Comparison of ENCODE assay signal across 8 cellular contexts in the genomic region with DNA sequence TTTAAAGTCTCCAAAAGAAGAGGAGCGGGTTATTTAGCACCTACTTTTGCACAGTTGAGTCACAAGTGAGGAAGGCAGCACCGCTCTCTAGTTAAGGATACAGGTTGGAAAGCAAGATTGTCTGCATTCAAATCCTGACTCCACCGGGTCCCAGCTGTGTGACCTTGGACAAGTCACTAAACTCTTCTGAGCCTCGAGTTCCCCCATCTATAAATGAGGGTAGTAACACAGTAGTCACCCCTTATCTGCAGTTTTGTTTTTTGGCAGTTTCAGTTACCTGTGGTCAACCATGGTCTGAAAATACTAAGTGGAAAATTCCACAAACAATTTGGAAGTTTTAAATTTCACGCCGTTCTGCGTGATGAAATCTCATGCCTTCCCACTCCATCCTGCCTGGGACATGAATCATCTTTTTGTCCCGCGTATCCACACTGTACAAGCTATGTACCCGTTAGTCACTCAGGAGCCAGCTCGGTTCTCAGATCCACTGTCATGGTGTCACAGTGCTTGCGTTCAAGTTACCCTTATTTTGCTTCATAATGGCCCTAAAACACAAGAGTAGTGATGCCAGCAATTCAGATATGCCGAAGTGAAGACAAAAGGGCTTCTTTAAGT. TPM values are rescaled to one million over a fixed set of nuclear protein-coding genes. Genes with fewer than 3 reads are reported as not detected.
DNase-seq lines count a peak whose midpoint lies in the region; ATAC-seq and TF ChIP-seq lines count a peak whose summit lies in the region.

No MANE protein-coding gene starts in this region.

- H2AFZ ChIP-seq in hepatocyte (no peak overlapping the region), PC-3 (ENCODE audit: low read length) (no peak overlapping the region)

- H3K27me3 ChIP-seq in HL-60 (ENCODE audit: insufficient read depth, poor library complexity, severe bottlenecking) (no peaks in the 10 kb centered on the region), hepatocyte (no peaks in the 10 kb centered on the region), PC-3 (ENCODE audit: low read length) (no peaks in the 10 kb centered on the region)

- no peak for ATAC-seq in stimulated activated memory B cell treated with anti-CD40 and anti-IgM and Interleukin-4, amounts not matched to agents 10 μg/mL and 1 μg/mL and 100 μg/mL, for 72 hours
- ATAC-seq in PC-3, result no peak
- no peak for ATAC-seq in HG03432 (IDR thresholded peaks at IDR 0.05; ENCODE audit: unreplicated experiment)

- peaks cover 85% of the 10 kb centered on the region for H3K4me1 Mint-ChIP-seq in activated naive CD4-positive, alpha-beta T cell treated with anti-CD3 and anti-CD28 coated beads, Interleukin-2, amount 50 U/mL, for 24 hours
- peaks cover 76% of the 10 kb centered on the region for H3K4me1 Mint-ChIP-seq in stimulated activated memory B cell treated with anti-CD40 and anti-IgM and Interleukin-4, amounts not matched to agents 10 μg/mL and 1 μg/mL and 100 μg/mL, for 72 hours

- H3K36me3 ChIP-seq in hepatocyte (replicated peaks; ENCODE audit: insufficient read depth, low read depth), result no peaks in the 10 kb centered on the region
- H3K36me3 ChIP-seq in PC-3 (ENCODE audit: low read depth, low read length), result peaks cover 25% of the 10 kb centered on the region; the same call in 1 of the 2 replicates

- H3K36me3 Mint-ChIP-seq in activated naive CD4-positive, alpha-beta T cell treated with anti-CD3 and anti-CD28 coated beads, Interleukin-2, amount 50 U/mL, for 24 hours, result peaks cover 7% of the 10 kb centered on the region
- H3K36me3 Mint-ChIP-seq in stimulated activated memory B cell treated with anti-CD40 and anti-IgM and Interleukin-4, amounts not matched to agents 10 μg/mL and 1 μg/mL and 100 μg/mL, for 72 hours, result peaks cover 30% of the 10 kb centered on the region

- peak overlapping the region; percentile 67 for H3K4me3 Mint-ChIP-seq in activated naive CD4-positive, alpha-beta T cell treated with anti-CD3 and anti-CD28 coated beads, Interleukin-2, amount 50 U/mL, for 24 hours
- no peak overlapping the region for H3K4me3 Mint-ChIP-seq in stimulated activated memory B cell treated with anti-CD40 and anti-IgM and Interleukin-4, amounts not matched to agents 10 μg/mL and 1 μg/mL and 100 μg/mL, for 72 hours

- no peak for DNase-seq in HL-60 (ENCODE audit: low read depth in 1 of 2, low spot score in 1 of 2)
- no peak for DNase-seq in hepatocyte (ENCODE audit: low spot score)
- DNase-seq in PC-3, result no peak
- no peak for DNase-seq in NCI-H1105 (lab: John Stamatoyannopoulos, UW)
- no peak for DNase-seq in COLO829 (ENCODE audit: low spot score)

- CTCF ChIA-PET in PC-3 (lab: Charles Lee), result no interaction called here

- peaks cover 4% of the 10 kb centered on the region for H3F3A ChIP-seq in PC-3 (ENCODE audit: low read length, unreplicated experiment)

- H3K27me3 Mint-ChIP-seq in activated naive CD4-positive, alpha-beta T cell treated with anti-CD3 and anti-CD28 coated beads, Interleukin-2, amount 50 U/mL, for 24 hours, result no peaks in the 10 kb centered on the region
- no peaks in the 10 kb centered on the region for H3K27me3 Mint-ChIP-seq in stimulated activated memory B cell treated with anti-CD40 and anti-IgM and Interleukin-4, amounts not matched to agents 10 μg/mL and 1 μg/mL and 100 μg/mL, for 72 hours

- peaks cover 36% of the 10 kb centered on the region for H4K20me1 ChIP-seq in hepatocyte (ENCODE audit: insufficient read depth, poor library complexity, severe bottlenecking)
- H4K20me1 ChIP-seq in PC-3 (ENCODE audit: low read length), result peaks cover 45% of the 10 kb centered on the region; the same call in 1 of the 2 replicates

- H3K9ac ChIP-seq in PC-3 (ENCODE audit: low read length), result no peak overlapping the region

- WGBS in hepatocyte (ENCODE audit: low lambda C conversion rate, missing lambda C conversion rate), result 93% methylated on average over 13 of the region's 13 CpGs

- H3K27ac Mint-ChIP-seq in activated naive CD4-positive, alpha-beta T cell treated with anti-CD3 and anti-CD28 coated beads, Interleukin-2, amount 50 U/mL, for 24 hours, result peak overlapping the region; percentile 85
- H3K27ac Mint-ChIP-seq in stimulated activated memory B cell treated with anti-CD40 and anti-IgM and Interleukin-4, amounts not matched to agents 10 μg/mL and 1 μg/mL and 100 μg/mL, for 72 hours, result peak overlapping the region; percentile 42

- no peak overlapping the region for H3K4me3 ChIP-seq in HL-60 (replicated peaks; ENCODE audit: insufficient read depth, low read length)
- H3K4me3 ChIP-seq in hepatocyte, result no peak overlapping the region
- no peak overlapping the region for H3K4me3 ChIP-seq in PC-3 (ENCODE audit: low read length)

- H3K9me3 ChIP-seq in hepatocyte (ENCODE audit: low read depth) (no peaks in the 10 kb centered on the region), PC-3 (ENCODE audit: low read length) (no peaks in the 10 kb centered on the region)

- peak overlapping the region; percentile 15; the same call in 1 of the 2 replicates for H3K27ac ChIP-seq in HL-60 (replicated peaks)
- H3K27ac ChIP-seq in hepatocyte, result peak overlapping the region; percentile 65
- no peak overlapping the region for H3K27ac ChIP-seq in PC-3 (ENCODE audit: low read length)

- BruUV-seq in PC-3 (replicated peaks; lab: Mats Ljungman, UMichigan), result no TSS peak

- no peak for TF ChIP-seq CTCF in HL-60 (IDR thresholded peaks at IDR 0.05; ENCODE audit: insufficient read depth, low read length)
- no peak for TF ChIP-seq CTCF in hepatocyte (IDR thresholded peaks at IDR 0.05; ENCODE audit: poor library complexity)
- no peak for TF ChIP-seq CTCF in PC-3 (conservative IDR thresholded peaks at IDR 0.05; ENCODE audit: low read depth, low read length)

- no peaks in the 10 kb centered on the region for H3K9me3 Mint-ChIP-seq in activated naive CD4-positive, alpha-beta T cell treated with anti-CD3 and anti-CD28 coated beads, Interleukin-2, amount 50 U/mL, for 24 hours
- no peaks in the 10 kb centered on the region for H3K9me3 Mint-ChIP-seq in stimulated activated memory B cell treated with anti-CD40 and anti-IgM and Interleukin-4, amounts not matched to agents 10 μg/mL and 1 μg/mL and 100 μg/mL, for 72 hours

- H3K4me1 ChIP-seq in hepatocyte (ENCODE audit: insufficient read depth), result peaks cover 72% of the 10 kb centered on the region
- peaks cover 14% of the 10 kb centered on the region for H3K4me1 ChIP-seq in PC-3 (ENCODE audit: insufficient read depth, low read length)

- POLR2A ChIA-PET in PC-3 (lab: Charles Lee; ENCODE audit: unreplicated experiment), result no interaction called here

- H3K9me2 ChIP-seq in hepatocyte (replicated peaks; ENCODE audit: insufficient read depth), result no peaks in the 10 kb centered on the region
- H3K9me2 ChIP-seq in PC-3 (replicated peaks; ENCODE audit: low read length), result no peaks in the 10 kb centered on the region

- H3K4me2 ChIP-seq in hepatocyte (no peak overlapping the region), PC-3 (ENCODE audit: low read length) (no peak overlapping the region)

- intact Hi-C loops in PC-3 (cut with micrococcal nuclease), result loop anchor here (10.0 kb wide), 1 partner anchor 49 kb away; a partner anchor contains a TSS

- peaks cover 88% of the 10 kb centered on the region for H3K79me2 ChIP-seq in hepatocyte
- H3K79me2 ChIP-seq in PC-3 (ENCODE audit: low read length), result peaks cover 93% of the 10 kb centered on the region

RNA-seq across cellular contexts. Expression of a gene that starts 49.4 kb away (rescaled TPM):
- total RNA-seq in hepatocyte (139 and 165 TPM in 2 replicates), PC-3 (2014; rRNA removed) (86.7 and 94.3 TPM in 2 replicates)
- polyA plus RNA-seq in hepatocyte, result 260 and 261 TPM in 2 replicates
